Comparison of ENCODE assay signal across 7 cellular contexts in genomic region chr7:107742678-107743566, GRCh38. TPM values are rescaled to one million over a fixed set of nuclear protein-coding genes. Genes with fewer than 3 reads are reported as not detected.
DNase-seq lines count a peak whose midpoint lies in the region; ATAC-seq and TF ChIP-seq lines count a peak whose summit lies in the region.

No MANE protein-coding gene starts in this region.

- H3K27ac ChIP-seq in HUES48 (ENCODE audit: low read depth, low read length) (peak overlapping the region; percentile 98), SJSA1 (peak overlapping the region; percentile 94), cingulate gyrus (ENCODE audit: low read depth, low read length) (peak overlapping the region; percentile 98), liver (ENCODE audit: low read depth in 1 of 2, low read length in 2 of 2) (peak overlapping the region; percentile 92 to 98), temporal lobe (ENCODE audit: low read depth, low read length) (peak overlapping the region; percentile 88)

- peak overlapping the region; percentile 64 for H3K4me3 ChIP-seq in GM12875 (ENCODE audit: low read depth, low read length)
- peak overlapping the region; percentile 96 for H3K4me3 ChIP-seq in HUES48 (ENCODE audit: low read depth, low read length)
- peak overlapping the region; percentile 77 for H3K4me3 ChIP-seq in SJSA1
- peak overlapping the region; percentile 64 to 80 (median 72) for H3K4me3 ChIP-seq in liver (ENCODE audit: low read depth in 1 of 3, low read length in 3 of 3)

- H3K9me3 ChIP-seq in HUES48 (ENCODE audit: control insufficient read depth, insufficient read depth, low read length) (no peaks in the 10 kb centered on the region), SJSA1 (replicated peaks) (no peaks in the 10 kb centered on the region), liver (ENCODE audit: control insufficient read depth in 4 of 4, low read length in 3 of 4) (no peaks in the 10 kb centered on the region)

- TF ChIP-seq RAD21 in liver (IDR thresholded peaks at IDR 0.05), result no peak

- peak; percentile 29 for ATAC-seq in GM21423 (IDR thresholded peaks at IDR 0.05; ENCODE audit: unreplicated experiment)

- H3K9ac ChIP-seq in HUES48 (ENCODE audit: low read depth, low read length) (peak overlapping the region; percentile 90), liver (ENCODE audit: low read depth in 1 of 2, low read length in 2 of 2) (peak overlapping the region; percentile 50 to 89)

- H3K36me3 ChIP-seq in HUES48 (ENCODE audit: control insufficient read depth, insufficient read depth, low read length), result peaks cover 4% of the 10 kb centered on the region; the same call in 1 of the 2 replicates
- peaks cover 9% of the 10 kb centered on the region for H3K36me3 ChIP-seq in SJSA1
- H3K36me3 ChIP-seq in liver (ENCODE audit: control insufficient read depth in 4 of 4, insufficient read depth in 3 of 4, low read depth in 1 of 4, low read length in 3 of 4), result no peaks in the 10 kb centered on the region

- WGBS in liver, result 15% methylated on average over 29 of the region's 29 CpGs

- DNase-seq in SJSA1 (ENCODE audit: low read depth in 1 of 2, low spot score in 2 of 2), result no peak

- H3K4me1 ChIP-seq in HUES48 (ENCODE audit: control insufficient read depth, insufficient read depth, low read length) (peaks cover 25% of the 10 kb centered on the region), SJSA1 (replicated peaks) (peaks cover 35% of the 10 kb centered on the region), liver (ENCODE audit: control insufficient read depth in 4 of 4, insufficient read depth in 4 of 4, low read length in 3 of 4) (peaks cover 5 to 31% (median 25%) of the 10 kb centered on the region in 4 donors)

- no peaks in the 10 kb centered on the region for H3K27me3 ChIP-seq in HUES48 (ENCODE audit: control insufficient read depth, insufficient read depth, low read length)
- no peaks in the 10 kb centered on the region for H3K27me3 ChIP-seq in SJSA1 (replicated peaks)
- H3K27me3 ChIP-seq in liver (ENCODE audit: control insufficient read depth in 4 of 4, insufficient read depth in 4 of 4, low read length in 3 of 4), result no peaks in the 10 kb centered on the region

- TF ChIP-seq CTCF in GM12875 (IDR thresholded peaks at IDR 0.05; ENCODE audit: borderline replicate concordance, insufficient read depth, low read depth, low read length), result no peak
- no peak for TF ChIP-seq CTCF in liver (IDR thresholded peaks at IDR 0.05; ENCODE audit: low read depth, low read length, missing input control)

TF ChIP-seq in liver, 16 proteins besides CTCF, POLR2A, EP300 and RAD21:
- no peak for TF ChIP-seq HNF4A (conservative IDR thresholded peaks at IDR 0.05)
- TF ChIP-seq MAX (IDR thresholded peaks at IDR 0.05), result no peak
- TF ChIP-seq EGR1 (IDR thresholded peaks at IDR 0.05; ENCODE audit: low read depth in 2 of 2), result no peak
- peak in 1 of 2 donors; percentile 6 for TF ChIP-seq JUND (IDR thresholded peaks at IDR 0.05)
- peak; percentile 17 for TF ChIP-seq TAF1 (conservative IDR thresholded peaks at IDR 0.05)

RNA-seq across cellular contexts. Expression of gene CBLL1, which starts 1.0 kb away (rescaled TPM):
- total RNA-seq in SJSA1 (2014; rRNA removed; shearing (Covaris generic)), result 33.0 and 41.4 TPM in 2 replicates
- total RNA-seq in liver, result 10 to 100 TPM in 1 of 2 donors, 1 to 10 TPM in 1; 9.0 to 17.0 TPM
- 10 to 100 TPM in 1 of 2 donors, 1 to 10 TPM in 1; 5.2 to 10.9 TPM for polyA plus RNA-seq in liver
- total RNA-seq in temporal lobe, result 29.0 TPM
